ENCODE assay signal across 31 cellular contexts in genomic region chr15:100665570-100665969, GRCh38.
DNase-seq lines count a peak whose midpoint lies in the region; ATAC-seq, FAIRE-seq and TF ChIP-seq lines count a peak whose summit lies in the region.
"Had no signal": no experiment of that assay in that cellular context is flagged by ENCODE, and none has a peak within 500 bp of the region (broad histone marks: within the 10 kb centered on the region; RNA-seq: fewer than 3 reads in every experiment).

No MANE protein-coding gene starts in this region.

- no peaks in the 10 kb centered on the region for H3K9me3 ChIP-seq in IMR-90 (ENCODE audit: control insufficient read depth, insufficient read depth, low read length)
- no peaks in the 10 kb centered on the region for H3K9me3 ChIP-seq in endodermal cell (ENCODE audit: control insufficient read depth, low read length)
- H3K9me3 ChIP-seq in right cardiac atrium (ENCODE audit: control insufficient read depth, low read length), result no peaks in the 10 kb centered on the region
- H3K9me3 ChIP-seq: A549 had no signal

- H3K56ac ChIP-seq in IMR-90 (ENCODE audit: extremely low read depth, insufficient read depth, low read length), result no peak overlapping the region

- peak overlapping the region; percentile 42 for H2BK20ac ChIP-seq in IMR-90 (ENCODE audit: low read depth, low read length)

- dilution Hi-C loops in IMR-90 (cut with HindIII; ENCODE audit: low sequenced_read_pairs, unreplicated experiment), result no loop called here

- H3K4me3 ChIP-seq in IMR-90 (ENCODE audit: insufficient read depth, low read depth, low read length) (no peak overlapping the region), endodermal cell (ENCODE audit: low read length) (no peak overlapping the region), right cardiac atrium (ENCODE audit: low read length) (no peak overlapping the region)
- H3K4me3 ChIP-seq: A549 had no signal

- H3K23ac ChIP-seq in IMR-90 (ENCODE audit: low read depth, low read length), result no peak overlapping the region

- BruUV-seq in IMR-90 (replicated peaks; lab: Mats Ljungman, UMichigan), result no TSS peak

- H2BK120ac ChIP-seq in IMR-90 (ENCODE audit: low read depth, low read length), result peak overlapping the region; percentile 61; the same call in 1 of the 2 replicates

- intact Hi-C loops in IMR-90 (cut with micrococcal nuclease) (no loop called here), right cardiac atrium (cut with DNase I) (no loop called here)

- no peak overlapping the region for H2BK5ac ChIP-seq in IMR-90 (ENCODE audit: low read depth, low read length, poor library complexity, severe bottlenecking)

- no peak overlapping the region; a peak in 1 of 4 replicates for H4K8ac ChIP-seq in IMR-90 (ENCODE audit: low read depth in 2 of 2, low read length in 2 of 2)

- no peak overlapping the region for H3K27ac ChIP-seq in IMR-90 (ENCODE audit: insufficient read depth, low read length)
- H3K27ac ChIP-seq in endodermal cell (ENCODE audit: low read depth, low read length), result no peak overlapping the region
- H3K27ac ChIP-seq in right cardiac atrium (ENCODE audit: low read length), result no peak overlapping the region
- H3K27ac ChIP-seq: A549, parathyroid adenoma had no signal

- peak overlapping the region; percentile 60 for H2AFZ ChIP-seq in IMR-90 (replicated peaks; ENCODE audit: low read length, poor library complexity)
- H2AFZ ChIP-seq: parathyroid adenoma had no signal

- in situ Hi-C loops in IMR-90 (cut with MboI; ENCODE audit: low sequenced_read_pairs), result loop anchor here (10.0 kb wide), 1 partner anchor 209 kb away; the partner anchor contains the start of gene ALDH1A3

- CTCF ChIA-PET in IMR-90 (lab: Yijun Ruan, JAX), result no interaction called here

- H3K9ac ChIP-seq in IMR-90 (ENCODE audit: low read depth, low read length) (no peak overlapping the region), endodermal cell (ENCODE audit: extremely low read depth, low read length, poor library complexity, severe bottlenecking) (no peak overlapping the region)
- H3K9ac ChIP-seq: parathyroid adenoma had no signal

- no peaks in the 10 kb centered on the region for H3K36me3 ChIP-seq in IMR-90 (ENCODE audit: control insufficient read depth, insufficient read depth, low read length)
- H3K36me3 ChIP-seq in endodermal cell (ENCODE audit: control insufficient read depth, insufficient read depth, low read length), result no peaks in the 10 kb centered on the region

- no peaks in the 10 kb centered on the region for H3K79me1 ChIP-seq in IMR-90 (ENCODE audit: low read depth in 1 of 2, low read length in 2 of 2)

- H3K9me1 ChIP-seq in IMR-90 (ENCODE audit: insufficient read depth, low read length), result peaks cover 10% of the 10 kb centered on the region

- no peak for TF ChIP-seq RAD21 in IMR-90 (IDR thresholded peaks at IDR 0.05; ENCODE audit: low read length)

- DNase-seq in AG08395 (ENCODE audit: low spot score), result peak; percentile 12
- peak; percentile 58 for DNase-seq in IMR-90
- no peak for DNase-seq in endodermal cell
- DNase-seq in right cardiac atrium, result no peak
- DNase-seq in activated CD4-positive, alpha-beta T cell treated with anti-CD3 and anti-CD28 coated beads for 4 hours, result no peak
- DNase-seq in GM12892 (ENCODE audit: insufficient read length), result no peak
- no peak for DNase-seq in NCI-H1694 treated with DMSO at 0.1 percent for 48 hours (lab: John Stamatoyannopoulos, UW)
- DNase-seq in NAMALWA (ENCODE audit: low spot score), result no peak
- DNase-seq: activated CD4-positive, CD25-positive, alpha-beta regulatory T cell; activated CD8-positive, alpha-beta memory T cell treated with anti-CD3 and anti-CD28 coated beads, Interleukin-2, amount 10 ng/mL, durations not matched to agents 7 days and 5 days; activated gamma-delta T cell; activated naive CD8-positive, alpha-beta T cell treated with anti-CD3 and anti-CD28 coated beads for 36 hours; activated T-cell treated with anti-CD3 and anti-CD28 coated beads, Interleukin-2, amount 50 U/mL, for 4 hours; CD4-positive, alpha-beta T cell; central memory CD4-positive, alpha-beta T cell; cortex of kidney; effector memory CD8-positive, alpha-beta T cell; H9; hippocampal formation; NCI-H1417 treated with DMSO at 0.1 percent for 48 hours; NCI-H2081 treated with DMSO at 0.1 percent for 48 hours; NCI-H345; NCI-H774; retina; stimulated activated CD4-positive, alpha-beta T cell treated with anti-CD3 and anti-CD28 coated beads, Interleukin-2, amount 100 ng/mL, for 24 hours; stimulated activated naive CD8-positive, alpha-beta T cell treated with anti-CD3 and anti-CD28 coated beads, Interleukin-15, Interleukin-2, amounts not matched to agents 100 U/mL and 50 U/mL, for 24 hours; T-helper 1 cell had no signal

- peaks cover 11% of the 10 kb centered on the region; the same call in 1 of the 2 replicates for H3K4me1 ChIP-seq in IMR-90 (ENCODE audit: control insufficient read depth, insufficient read depth, low read length)
- no peaks in the 10 kb centered on the region for H3K4me1 ChIP-seq in endodermal cell (ENCODE audit: control insufficient read depth, insufficient read depth, low read length)
- H3K4me1 ChIP-seq in right cardiac atrium (ENCODE audit: control insufficient read depth, insufficient read depth, low read length), result no peaks in the 10 kb centered on the region
- H3K4me1 ChIP-seq: A549, parathyroid adenoma had no signal

- no peaks in the 10 kb centered on the region for H4K20me1 ChIP-seq in IMR-90 (ENCODE audit: insufficient read depth, low read length)

- H3K18ac ChIP-seq in IMR-90 (ENCODE audit: low read depth, low read length), result no peak overlapping the region

- WGBS in IMR-90 (ENCODE audit: extremely low coverage in 2 of 2, insufficient read length in 1 of 2), 2 experiments, result 36% methylated on average over 3 of the region's 7 CpGs; no CpG with 5 or more reads in 1 of the 2 experiments
- 50 to 75% methylated on average over 2 to 7 of the region's 7 CpGs for WGBS in endodermal cell (ENCODE audit: insufficient coverage in 1 of 2, insufficient read length in 1 of 2), 2 experiments
- 59% methylated on average over 7 of the region's 7 CpGs for WGBS in right cardiac atrium

- peak overlapping the region; percentile 21; the same call in 1 of the 3 replicates for H2BK15ac ChIP-seq in IMR-90 (ENCODE audit: low read depth, low read length)

- peak overlapping the region; percentile 31 for H3K4ac ChIP-seq in IMR-90 (ENCODE audit: low read depth, low read length)

- no peak overlapping the region for H4K5ac ChIP-seq in IMR-90 (ENCODE audit: low read depth, low read length)

- ATAC-seq in IMR-90 (ENCODE audit: low read depth) (peak; percentile 38), right cardiac atrium (peak; percentile 44 to 70)
- ATAC-seq: A549; activated CD8-positive, alpha-beta memory T cell treated with anti-CD3 and anti-CD28 coated beads, Interleukin-2, amount 10 ng/mL, durations not matched to agents 7 days and 5 days; activated T-cell treated with anti-CD3 and anti-CD28 coated beads, Interleukin-2, amount 50 U/mL, for 4 hours; effector memory CD8-positive, alpha-beta T cell; stimulated activated naive CD8-positive, alpha-beta T cell treated with anti-CD3 and anti-CD28 coated beads, Interleukin-15, Interleukin-2, amounts not matched to agents 100 U/mL and 50 U/mL, for 24 hours had no signal

- peaks cover 11% of the 10 kb centered on the region for H3K4me1 Mint-ChIP-seq in endodermal cell
- H3K4me1 Mint-ChIP-seq: activated CD8-positive, alpha-beta memory T cell treated with anti-CD3 and anti-CD28 coated beads, Interleukin-2, amount 10 ng/mL, durations not matched to agents 7 days and 5 days; activated naive CD8-positive, alpha-beta T cell treated with anti-CD3 and anti-CD28 coated beads for 36 hours had no signal

- H3K14ac ChIP-seq in IMR-90 (replicated peaks; ENCODE audit: low read depth, low read length), result peak overlapping the region; percentile 63

- peak overlapping the region; percentile 55 for H3K27ac Mint-ChIP-seq in endodermal cell
- H3K27ac Mint-ChIP-seq: activated CD8-positive, alpha-beta memory T cell treated with anti-CD3 and anti-CD28 coated beads, Interleukin-2, amount 10 ng/mL, durations not matched to agents 7 days and 5 days; activated naive CD8-positive, alpha-beta T cell treated with anti-CD3 and anti-CD28 coated beads for 36 hours; CD4-positive, alpha-beta T cell; H9 had no signal

- peak overlapping the region; percentile 40; the same call in 1 of the 2 replicates for H2AK5ac ChIP-seq in IMR-90 (ENCODE audit: low read depth, low read length)

- TF ChIP-seq POLR2A in IMR-90 (IDR thresholded peaks at IDR 0.05; ENCODE audit: low read depth, low read length) (no peak), GM12892 (IDR thresholded peaks at IDR 0.05; ENCODE audit: low read depth, low read length) (no peak)

- H3K9me3 Mint-ChIP-seq in endodermal cell, result no peaks in the 10 kb centered on the region
- H3K9me3 Mint-ChIP-seq: activated naive CD8-positive, alpha-beta T cell treated with anti-CD3 and anti-CD28 coated beads for 36 hours; activated T-cell treated with anti-CD3 and anti-CD28 coated beads, Interleukin-2, amount 50 U/mL, for 4 hours; CD4-positive, alpha-beta T cell; effector memory CD8-positive, alpha-beta T cell; H9 had no signal

- H3K4me3 Mint-ChIP-seq in endodermal cell, result no peak overlapping the region
- H3K4me3 Mint-ChIP-seq: activated CD8-positive, alpha-beta memory T cell treated with anti-CD3 and anti-CD28 coated beads, Interleukin-2, amount 10 ng/mL, durations not matched to agents 7 days and 5 days; activated naive CD8-positive, alpha-beta T cell treated with anti-CD3 and anti-CD28 coated beads for 36 hours; activated T-cell treated with anti-CD3 and anti-CD28 coated beads, Interleukin-2, amount 50 U/mL, for 4 hours; CD4-positive, alpha-beta T cell; effector memory CD8-positive, alpha-beta T cell; H9 had no signal

- H3K4me2 ChIP-seq in IMR-90 (ENCODE audit: low read depth, low read length), result no peak overlapping the region
- H3K4me2 ChIP-seq: A549 had no signal

- peaks cover 4% of the 10 kb centered on the region for H3K27me3 Mint-ChIP-seq in endodermal cell (ENCODE audit: insufficient read depth)

- H4K91ac ChIP-seq in IMR-90 (ENCODE audit: insufficient read depth, low read depth, low read length), result no peak overlapping the region

- no peaks in the 10 kb centered on the region for H3K36me3 Mint-ChIP-seq in endodermal cell (ENCODE audit: low read depth)
- H3K36me3 Mint-ChIP-seq: activated CD8-positive, alpha-beta memory T cell treated with anti-CD3 and anti-CD28 coated beads, Interleukin-2, amount 10 ng/mL, durations not matched to agents 7 days and 5 days; activated naive CD8-positive, alpha-beta T cell treated with anti-CD3 and anti-CD28 coated beads for 36 hours had no signal

- POLR2A ChIA-PET in IMR-90 (lab: Charles Lee; ENCODE audit: unreplicated experiment), result no interaction called here

- H3K27me3 ChIP-seq in IMR-90 (ENCODE audit: control insufficient read depth, insufficient read depth, low read length), result no peaks in the 10 kb centered on the region; the same call in 1 of the 2 replicates
- H3K27me3 ChIP-seq in endodermal cell (ENCODE audit: control insufficient read depth, insufficient read depth, low read length, poor library complexity, severe bottlenecking), result no peaks in the 10 kb centered on the region
- no peaks in the 10 kb centered on the region for H3K27me3 ChIP-seq in right cardiac atrium (ENCODE audit: control insufficient read depth, insufficient read depth)

- no peak for TF ChIP-seq CTCF in IMR-90 (conservative IDR thresholded peaks at IDR 0.05; ENCODE audit: low read depth, low read length)
- TF ChIP-seq CTCF in endodermal cell (conservative IDR thresholded peaks at IDR 0.05), result no peak

- H2AK9ac ChIP-seq in IMR-90 (replicated peaks; ENCODE audit: low read depth, low read length, poor library complexity), result no peak overlapping the region

- FAIRE-seq in GM12892 (lab: Jason Lieb, UNC), result no peak
- FAIRE-seq: astrocyte, urothelium cell line had no signal

Comparison
In these comparisons a context has a peak if more than half of its experiments do, and no peak if none do; other contexts are left out.
1. DNase-seq: peak in AG08395 (single experiment) and IMR-90 (single experiment); none in endodermal cell (single experiment), right cardiac atrium (0 of 3), activated CD4-positive, alpha-beta T cell treated with anti-CD3 and anti-CD28 coated beads for 4 hours (0 of 2), GM12892 (single experiment), NCI-H1694 treated with DMSO at 0.1 percent for 48 hours (single experiment) and NAMALWA (single experiment).